Comparison of ENCODE assay signal across 2 cellular contexts in genomic region chr2:101151141-101151858, GRCh38.
TF ChIP-seq lines count a peak whose summit lies in the region.

TSS of gene TBC1D8 (minus strand) at chr2:101151382. CDS start at chr2:101151253, 129 bp downstream.

TF ChIP-seq in IMR-90, 13 proteins besides CTCF, POLR2A, EP300 and RAD21 (continued from another document):
- TF ChIP-seq USF2 (IDR thresholded peaks at IDR 0.05; ENCODE audit: low read depth, low read length) (peak; percentile 67), MAZ (IDR thresholded peaks at IDR 0.05; ENCODE audit: borderline replicate concordance, low read depth, low read length) (peak; percentile 55; the same call in 1 of the 2 replicates)

TF ChIP-seq in neural cell, 6 proteins besides CTCF, POLR2A, EP300 and RAD21 (continued from another document):
- TF ChIP-seq REST (IDR thresholded peaks at IDR 0.05; ENCODE audit: borderline replicate concordance) (no peak), TAF1 (IDR thresholded peaks at IDR 0.05; ENCODE audit: low read depth) (no peak), MXI1 (conservative IDR thresholded peaks at IDR 0.05; ENCODE audit: poor library complexity, severe bottlenecking) (no peak)
